Comparison of ENCODE assay signal across 24 cellular contexts in the genomic region with DNA sequence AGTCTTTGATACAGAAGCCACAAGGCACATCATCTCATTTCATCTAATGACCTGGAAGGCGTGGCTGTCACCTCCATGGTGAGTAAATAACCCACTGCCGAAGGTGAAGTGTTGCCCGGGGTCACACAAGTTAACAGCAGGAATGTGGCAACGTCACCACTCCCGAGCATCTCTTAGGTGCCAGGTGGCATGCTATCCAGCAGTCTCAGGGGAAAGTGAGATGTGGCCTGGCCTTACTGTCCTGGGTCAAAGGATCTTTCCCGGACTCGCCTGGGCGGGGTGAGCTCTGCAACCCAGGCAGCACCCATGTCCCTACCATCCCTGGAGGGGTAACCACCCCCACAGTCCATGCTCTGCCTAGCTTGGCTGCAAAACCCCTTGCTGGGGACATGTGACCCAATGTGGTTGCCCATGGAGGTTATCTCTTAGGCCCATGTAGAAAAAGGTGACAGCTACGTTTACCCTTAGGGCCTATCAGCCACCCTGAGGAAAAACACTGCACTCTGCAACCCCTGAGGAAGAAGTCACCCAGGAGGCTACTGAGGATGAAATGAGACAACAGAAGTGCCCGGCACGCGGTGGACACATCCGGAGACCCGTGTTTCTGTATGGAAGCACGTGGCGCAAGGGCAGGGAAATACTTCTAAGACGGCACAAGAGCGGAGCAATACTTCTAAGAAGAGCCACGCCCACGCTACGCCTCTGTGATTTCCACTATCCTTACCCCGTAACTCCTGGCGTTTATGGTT. TPM values are rescaled to one million over a fixed set of nuclear protein-coding genes. Genes with fewer than 3 reads are reported as not detected.
DNase-seq lines count a peak whose midpoint lies in the region; ATAC-seq and TF ChIP-seq lines count a peak whose summit lies in the region.
"Had no signal": no experiment of that assay in that cellular context is flagged by ENCODE, and none has a peak within 500 bp of the region (broad histone marks: within the 10 kb centered on the region; RNA-seq: fewer than 3 reads in every experiment).

No MANE protein-coding gene starts in this region.

- ATAC-seq in left lung: peak; percentile 86
- ATAC-seq in upper lobe of left lung (ENCODE audit: low FRiP score in 2 of 2): peak; percentile 35 to 82
- no peak for ATAC-seq in HG03159 (IDR thresholded peaks at IDR 0.05; ENCODE audit: unreplicated experiment)
- no peak for ATAC-seq in HG02610 (IDR thresholded peaks at IDR 0.05; ENCODE audit: unreplicated experiment)
- ATAC-seq: activated T-helper 17 cell treated with anti-CD3 and anti-CD28 coated beads, Interleukin-2, amount 50 U/mL, for 72 hours; heart right ventricle; left ventricle myocardium superior; psoas muscle; SK-N-SH treated with all-trans-retinoic acid at 6 μM for 48 hours; stimulated activated naive B cell treated with anti-CD40 and anti-IgM and Interleukin-4, amounts not matched to agents 10 μg/mL and 1 μg/mL and 100 μg/mL, for 72 hours; WTC11 had no signal

- intact Hi-C loops in left lung (cut with DNase I): no loop called here

- H3K27me3 ChIP-seq in left lung (no peaks in the 10 kb centered on the region), upper lobe of left lung (no peaks in the 10 kb centered on the region)
- H3K27me3 ChIP-seq: heart right ventricle had no signal

- H3K4me1 ChIP-seq in left lung (peaks cover 0 to 7% of the 10 kb centered on the region in 2 donors), upper lobe of left lung (peaks cover 0 to 7% (median 0%) of the 10 kb centered on the region in 4 donors)
- H3K4me1 ChIP-seq: psoas muscle had no signal

- H3K27ac ChIP-seq in left lung (no peak overlapping the region), upper lobe of left lung (no peak overlapping the region)
- H3K27ac ChIP-seq: heart right ventricle, neutrophil, psoas muscle, skin epidermis, thoracic aorta had no signal

- TF ChIP-seq CTCF in left lung (IDR thresholded peaks at IDR 0.05) (no peak), upper lobe of left lung (IDR thresholded peaks at IDR 0.05) (no peak)

- H3K4me3 ChIP-seq in left lung (no peak overlapping the region), upper lobe of left lung (no peak overlapping the region)
- H3K4me3 ChIP-seq: heart right ventricle, psoas muscle, skin epidermis, thoracic aorta had no signal

- H3K9me3 ChIP-seq in left lung (no peaks in the 10 kb centered on the region), upper lobe of left lung (no peaks in the 10 kb centered on the region)
- H3K9me3 ChIP-seq: neutrophil, psoas muscle, thoracic aorta had no signal

- DNase-seq in NCI-H146 (lab: John Stamatoyannopoulos, UW) (peak; percentile 9), NCI-H146 treated with DMSO at 0.1 percent for 48 hours (lab: John Stamatoyannopoulos, UW; ENCODE audit: unreplicated experiment) (no peak), OCI-M1 (lab: John Stamatoyannopoulos, UW) (peak; percentile 44), left lung (peak in 1 of 2 donors; percentile 44), upper lobe of left lung (peak in 1 of 2 donors; percentile 69)
- no peak for DNase-seq in activated naive CD4-positive, alpha-beta T cell (lab: John Stamatoyannopoulos, UW)
- DNase-seq: activated CD4-positive, alpha-beta T cell treated with anti-CD3 and anti-CD28 coated beads, Interleukin-2, amount 50 U/mL, for 4 hours; activated CD8-positive, alpha-beta memory T cell treated with anti-CD3 and anti-CD28 coated beads, Interleukin-2, amount 50 U/mL, for 4 hours; heart right ventricle; left ventricle myocardium superior; NCI-H1930; NCI-H446; NK-92 treated with Interleukin-12 subunit alpha and Interleukin-12 subunit beta, amount 100 ng/mL, for 24 hours; psoas muscle; RPMI8226; stimulated activated naive B cell treated with anti-CD40 and anti-IgM and Interleukin-4, amounts not matched to agents 10 μg/mL and 1 μg/mL and 100 μg/mL, for 72 hours had no signal

- no peak for TF ChIP-seq POLR2A in upper lobe of left lung (IDR thresholded peaks at IDR 0.05)

- TF ChIP-seq EP300 in upper lobe of left lung (IDR thresholded peaks at IDR 0.05): no peak

- H3K36me3 ChIP-seq in left lung: no peaks in the 10 kb centered on the region
- H3K36me3 ChIP-seq in upper lobe of left lung: no peaks in the 10 kb centered on the region
- H3K36me3 ChIP-seq: heart right ventricle, neutrophil, thoracic aorta had no signal

- WGBS in upper lobe of left lung, 2 donors: 83 to 86% methylated on average over 20 to 23 of the region's 23 CpGs

RNA-seq across cellular contexts. Expression of gene BAIAP2L1, which starts 52.0 kb away (rescaled TPM):
- 10 to 100 TPM; 24.2 to 31.8 TPM for total RNA-seq in left lung
- total RNA-seq in upper lobe of left lung: 10 to 100 TPM; 20.2 to 35.6 (median 26.6) TPM

Comparison
In these comparisons a context has a peak if more than half of its experiments do, and no peak if none do; other contexts are left out.
1. DNase-seq: peak in NCI-H146 (single experiment) and OCI-M1 (single experiment); none in NCI-H146 treated with DMSO at 0.1 percent for 48 hours (single experiment) and activated naive CD4-positive, alpha-beta T cell (0 of 4).
2. ATAC-seq: peak in left lung (single experiment) and upper lobe of left lung (2 of 2); none in HG03159 (single experiment) and HG02610 (single experiment).